Comparison of ENCODE assay signal across 28 cellular contexts in genomic region chr7:77406421-77406820, GRCh38. TPM values are rescaled to one million over a fixed set of nuclear protein-coding genes. Genes with fewer than 3 reads are reported as not detected.
"Had no signal": no experiment of that assay in that cellular context is flagged by ENCODE, and none has a peak within 500 bp of the region (broad histone marks: within the 10 kb centered on the region; RNA-seq: fewer than 3 reads in every experiment).

No MANE protein-coding gene starts in this region.

- ATAC-seq: activated CD8-positive, alpha-beta T cell treated with anti-CD3 and anti-CD28 coated beads for 36 hours; activated T-cell treated with anti-CD3 and anti-CD28 coated beads, Interleukin-2, amount 50 U/mL, for 72 hours; Panc1; Right ventricle myocardium inferior; T-cell had no signal

- H3K4me3 Mint-ChIP-seq: activated CD8-positive, alpha-beta T cell treated with anti-CD3 and anti-CD28 coated beads for 36 hours; activated naive CD4-positive, alpha-beta T cell treated with anti-CD3 and anti-CD28 coated beads, Interleukin-2, amount 10 ng/mL, durations not matched to agents 7 days and 5 days; activated naive CD8-positive, alpha-beta T cell treated with anti-CD3 and anti-CD28 coated beads for 36 hours; activated T-cell treated with anti-CD3 and anti-CD28 coated beads, Interleukin-2, amount 50 U/mL, for 72 hours; T-cell had no signal

- FAIRE-seq: K562 had no signal

- H3K9me3 Mint-ChIP-seq: activated CD8-positive, alpha-beta T cell treated with anti-CD3 and anti-CD28 coated beads for 36 hours; activated naive CD4-positive, alpha-beta T cell treated with anti-CD3 and anti-CD28 coated beads, Interleukin-2, amount 10 ng/mL, durations not matched to agents 7 days and 5 days; activated naive CD8-positive, alpha-beta T cell treated with anti-CD3 and anti-CD28 coated beads for 36 hours; activated T-cell treated with anti-CD3 and anti-CD28 coated beads, Interleukin-2, amount 50 U/mL, for 72 hours; activated T-helper 2 cell treated with anti-CD3 and anti-CD28 coated beads, Interferon-gamma antibody, Interleukin-2, Interleukin-4, amounts not matched to agents 10 μg/mL and 5 μg/mL and 100 μg/mL, durations not matched to agents 14 hours and 24 hours and 36 hours; T-cell had no signal

- H3K27me3 Mint-ChIP-seq: activated CD8-positive, alpha-beta T cell treated with anti-CD3 and anti-CD28 coated beads for 36 hours; activated naive CD4-positive, alpha-beta T cell treated with anti-CD3 and anti-CD28 coated beads, Interleukin-2, amount 10 ng/mL, durations not matched to agents 7 days and 5 days; activated naive CD8-positive, alpha-beta T cell treated with anti-CD3 and anti-CD28 coated beads for 36 hours; T-cell had no signal

- DNase-seq: activated CD4-positive, alpha-beta T cell treated with anti-CD3 and anti-CD28 coated beads for 4 hours; activated CD4-positive, CD25-positive, alpha-beta regulatory T cell; activated CD8-positive, alpha-beta memory T cell treated with anti-CD3 and anti-CD28 coated beads, Interleukin-2, amount 50 U/mL, for 4 hours; activated CD8-positive, alpha-beta T cell treated with anti-CD3 and anti-CD28 coated beads for 36 hours; activated gamma-delta T cell treated with Interleukin-2 at 50 U/mL for 16 hours; activated naive CD4-positive, alpha-beta T cell treated with anti-CD3 and anti-CD28 coated beads, Interleukin-2, amount 10 ng/mL, durations not matched to agents 7 days and 5 days; activated naive CD8-positive, alpha-beta T cell treated with anti-CD3 and anti-CD28 coated beads for 36 hours; activated T-cell treated with anti-CD3 and anti-CD28 coated beads, Interleukin-2, amount 50 U/mL, for 72 hours; caudate nucleus; Karpas-422; NCI-H146; NCI-H187 treated with DMSO at 0.1 percent for 48 hours; NCI-H2081 treated with DMSO at 0.1 percent for 48 hours; NCI-H2171; NCI-H226; NCI-H526; NCI-H774; NK-92 treated with Interleukin-12 subunit alpha and Interleukin-12 subunit beta, amount 100 ng/mL, for 24 hours; RPMI8226; T-cell; T-helper 2 cell; T1000 had no signal

- H3K27ac ChIP-seq: SK-N-MC, VCaP had no signal

- H3K27ac Mint-ChIP-seq: activated CD8-positive, alpha-beta T cell treated with anti-CD3 and anti-CD28 coated beads for 36 hours; activated naive CD4-positive, alpha-beta T cell treated with anti-CD3 and anti-CD28 coated beads, Interleukin-2, amount 10 ng/mL, durations not matched to agents 7 days and 5 days; activated naive CD8-positive, alpha-beta T cell treated with anti-CD3 and anti-CD28 coated beads for 36 hours; activated T-cell treated with anti-CD3 and anti-CD28 coated beads, Interleukin-2, amount 50 U/mL, for 72 hours; activated T-helper 2 cell treated with anti-CD3 and anti-CD28 coated beads, Interferon-gamma antibody, Interleukin-2, Interleukin-4, amounts not matched to agents 10 μg/mL and 5 μg/mL and 100 μg/mL, durations not matched to agents 14 hours and 24 hours and 36 hours; T-cell had no signal

- H3K4me3 ChIP-seq: K562, SK-N-MC had no signal

- H3K4me1 Mint-ChIP-seq: activated naive CD4-positive, alpha-beta T cell treated with anti-CD3 and anti-CD28 coated beads, Interleukin-2, amount 10 ng/mL, durations not matched to agents 7 days and 5 days had no signal

RNA-seq across cellular contexts. Expression of gene GSAP, which starts 9.7 kb away (rescaled TPM):
- polyA plus RNA-seq: K562 had no signal
